ENCODE assay signal across 1 cellular context in the genomic region with DNA sequence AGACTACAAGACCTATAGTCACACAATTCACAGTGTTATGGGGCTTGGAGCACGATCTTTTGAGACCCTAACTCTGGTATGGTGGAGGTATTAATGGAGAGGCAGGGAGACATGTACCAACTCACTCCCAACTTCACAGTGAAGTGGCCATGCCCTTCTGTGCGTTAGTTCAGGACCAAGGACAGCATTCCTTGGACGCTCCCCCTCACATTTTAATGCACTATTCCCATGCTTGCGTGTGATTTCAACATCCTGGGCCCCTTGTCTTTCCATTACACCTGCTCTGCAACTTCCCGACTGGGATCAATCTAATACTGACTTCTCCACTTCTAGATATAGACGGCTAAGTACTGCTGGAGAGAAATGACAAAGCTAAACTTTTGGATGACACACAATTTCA.
TF ChIP-seq lines count a peak whose summit lies in the region.

No MANE protein-coding gene starts in this region.

TF ChIP-seq in PFSK-1, 5 proteins besides CTCF, POLR2A, EP300 and RAD21 (continued from another document):
- TF ChIP-seq FOXP2 (optimal IDR thresholded peaks at IDR 0.05; ENCODE audit: borderline replicate concordance, extremely low read depth, extremely low read length, insufficient read depth): no peak
